Comparison of ENCODE assay signal across 8 cellular contexts in genomic region chrX:55451626-55451989, GRCh38. TPM values are rescaled to one million over a fixed set of nuclear protein-coding genes. Genes with fewer than 3 reads are reported as not detected.
DNase-seq lines count a peak whose midpoint lies in the region; ATAC-seq and TF ChIP-seq lines count a peak whose summit lies in the region.

No MANE protein-coding gene starts in this region.

- H3K4me1 Mint-ChIP-seq in Caco-2 (ENCODE audit: low read depth, unreplicated experiment) (no peaks in the 10 kb centered on the region), H9 (peaks cover 4% of the 10 kb centered on the region in 2 experiments; a peak in 3 of 4 replicates), glutamatergic neuron (ENCODE audit: low read depth, unreplicated experiment) (peaks cover 2% of the 10 kb centered on the region)

- H2BK15ac ChIP-seq in H9 (ENCODE audit: low read depth, low read length) = no peak overlapping the region

- no peak overlapping the region for H3K4ac ChIP-seq in H9 (ENCODE audit: low read depth, low read length)

- H3K79me2 ChIP-seq in H9 (ENCODE audit: insufficient read depth, low read length) = no peaks in the 10 kb centered on the region

- H3K4me2 ChIP-seq in H9 (ENCODE audit: insufficient read depth, insufficient read length, low read length) = peak overlapping the region; percentile 77

- H3K4me1 ChIP-seq in Caco-2 (no peaks in the 10 kb centered on the region), H9 (ENCODE audit: insufficient read depth, low read length) (no peaks in the 10 kb centered on the region), SJSA1 (replicated peaks) (no peaks in the 10 kb centered on the region), gastrocnemius medialis (no peaks in the 10 kb centered on the region)

- TF ChIP-seq CTCF in Caco-2 (IDR thresholded peaks at IDR 0.05; ENCODE audit: insufficient read depth in 1 of 2, low read depth in 1 of 2, low read length in 1 of 2, severe bottlenecking in 1 of 2, unreplicated experiment in 1 of 2) (no peak), H9 (conservative IDR thresholded peaks at IDR 0.05) (no peak), glutamatergic neuron (IDR thresholded peaks at IDR 0.05; ENCODE audit: partially characterized antibody, unreplicated experiment) (no peak), gastrocnemius medialis (IDR thresholded peaks at IDR 0.05 in 4 of 5, conservative IDR thresholded peaks at IDR 0.05 in 1 of 5) (no peak)

- H2AFZ ChIP-seq in H9 (ENCODE audit: low read length) = peak overlapping the region; percentile 85

- no peaks in the 10 kb centered on the region for H3K36me3 ChIP-seq in Caco-2 (ENCODE audit: control insufficient read depth, insufficient read depth, low read length)
- H3K36me3 ChIP-seq in SJSA1 = no peaks in the 10 kb centered on the region
- H3K36me3 ChIP-seq in gastrocnemius medialis = no peaks in the 10 kb centered on the region

- H4K5ac ChIP-seq in H9 (ENCODE audit: insufficient read length, low read depth, low read length) = no peak overlapping the region

- H2BK20ac ChIP-seq in H9 (ENCODE audit: low read depth, low read length, poor library complexity, severe bottlenecking) = no peak overlapping the region

- H4K20me1 ChIP-seq in H9 (ENCODE audit: control insufficient read depth, insufficient read depth, insufficient read length) = no peaks in the 10 kb centered on the region

- no peak overlapping the region for H3K9ac ChIP-seq in H9 (ENCODE audit: extremely low read depth, insufficient read length, low read length)

- H3K9me3 ChIP-seq in Caco-2 (no peaks in the 10 kb centered on the region), H9 (ENCODE audit: control insufficient read depth, low read depth, low read length) (peaks cover 20% of the 10 kb centered on the region), SJSA1 (replicated peaks) (no peaks in the 10 kb centered on the region), gastrocnemius medialis (no peaks in the 10 kb centered on the region)

- H3K27me3 Mint-ChIP-seq in Caco-2 (ENCODE audit: insufficient read depth, unreplicated experiment) (no peaks in the 10 kb centered on the region), H9 (ENCODE audit: low read depth) (no peaks in the 10 kb centered on the region; the same call in 1 of the 2 replicates), glutamatergic neuron (ENCODE audit: unreplicated experiment) (peaks cover 3% of the 10 kb centered on the region)

- intact Hi-C loops in Caco-2 (cut with micrococcal nuclease; ENCODE audit: unreplicated experiment) = no loop called here
- intact Hi-C loops in gastrocnemius medialis (cut with DNase I; ENCODE audit: low total_unique reads) = no loop called here

- H3K27ac ChIP-seq in H9 (ENCODE audit: insufficient read length, low read depth, low read length) = no peak overlapping the region
- no peak overlapping the region for H3K27ac ChIP-seq in SJSA1
- peak overlapping the region; percentile 77 to 84 (median 82) for H3K27ac ChIP-seq in gastrocnemius medialis

- no peak for DNase-seq in Caco-2
- DNase-seq in H9 = no peak
- DNase-seq in SJSA1 (ENCODE audit: low read depth in 1 of 2, low spot score in 2 of 2) = no peak
- no peak for DNase-seq in glutamatergic neuron
- DNase-seq in gastrocnemius medialis = no peak
- DNase-seq in NCI-H1417 (lab: John Stamatoyannopoulos, UW) = no peak
- DNase-seq in OCI-M1 (lab: John Stamatoyannopoulos, UW) = no peak
- DNase-seq in kidney tubule cell (ENCODE audit: low spot score) = no peak

- no peak overlapping the region for H2BK120ac ChIP-seq in H9 (ENCODE audit: low read depth, low read length, poor library complexity, severe bottlenecking)

- no peaks in the 10 kb centered on the region for H3K9me3 Mint-ChIP-seq in Caco-2 (ENCODE audit: unreplicated experiment)
- H3K9me3 Mint-ChIP-seq in H9 = peaks cover 46 to 48% of the 10 kb centered on the region in 2 experiments
- H3K9me3 Mint-ChIP-seq in glutamatergic neuron (ENCODE audit: unreplicated experiment) = no peaks in the 10 kb centered on the region

- H3K23me2 ChIP-seq in H9 (ENCODE audit: insufficient read length, low read depth, low read length, poor library complexity, severe bottlenecking) = peaks cover 9% of the 10 kb centered on the region

- no peak overlapping the region for H3T11ph ChIP-seq in H9 (ENCODE audit: low read length)

- no peak overlapping the region for H3K27ac Mint-ChIP-seq in Caco-2 (ENCODE audit: unreplicated experiment)
- H3K27ac Mint-ChIP-seq in H9 = no peak overlapping the region
- H3K27ac Mint-ChIP-seq in glutamatergic neuron (ENCODE audit: unreplicated experiment) = peak overlapping the region; percentile 93

- H3K79me1 ChIP-seq in H9 (ENCODE audit: insufficient read depth, low read depth, low read length, poor library complexity, severe bottlenecking) = no peaks in the 10 kb centered on the region

- H3K27me3 ChIP-seq in Caco-2 (replicated peaks; ENCODE audit: control insufficient read depth, insufficient read depth, low read length) (no peaks in the 10 kb centered on the region), H9 (ENCODE audit: insufficient read depth, low read length) (no peaks in the 10 kb centered on the region), SJSA1 (replicated peaks) (no peaks in the 10 kb centered on the region), gastrocnemius medialis (no peaks in the 10 kb centered on the region)

- no peak overlapping the region for H3K4me3 ChIP-seq in Caco-2 (ENCODE audit: low read depth, low read length)
- peak overlapping the region; percentile 49 for H3K4me3 ChIP-seq in SJSA1
- H3K4me3 ChIP-seq in gastrocnemius medialis = peak overlapping the region; percentile 60 to 75 (median 72)

- CTCF ChIA-PET in Caco-2 (lab: Charles Lee) = no interaction called here

- POLR2A ChIA-PET in Caco-2 (lab: Charles Lee) = interaction anchor here (0.6 kb wide), 1 partner anchor 252 kb away, joined by 3 read pairs; no protein-coding TSS in a partner anchor

- no peak overlapping the region for H3K18ac ChIP-seq in H9 (ENCODE audit: insufficient read length, low read depth, low read length)

- no CpG with 5 or more reads among the region's 11 CpGs for WGBS in H9 (ENCODE audit: extremely low coverage, insufficient read length, low lambda C conversion rate)

- H3K4me3 Mint-ChIP-seq in Caco-2 (ENCODE audit: unreplicated experiment) = peak overlapping the region; percentile 24
- H3K4me3 Mint-ChIP-seq in H9 = peak overlapping the region; percentile 85 to 94
- H3K4me3 Mint-ChIP-seq in glutamatergic neuron (ENCODE audit: unreplicated experiment) = peak overlapping the region; percentile 89

- no peak overlapping the region for H4K8ac ChIP-seq in H9 (replicated peaks; ENCODE audit: insufficient read length, low read depth, low read length)

- in situ Hi-C loops in gastrocnemius medialis (cut with MboI; ENCODE audit: low sequenced_read_pairs in 4 of 4) = no loop called here

- no peak for TF ChIP-seq POLR2A in gastrocnemius medialis (IDR thresholded peaks at IDR 0.05)

- no peak overlapping the region for H2BK5ac ChIP-seq in H9 (ENCODE audit: insufficient read length, low read length)

- no peak overlapping the region for H3K56ac ChIP-seq in H9 (ENCODE audit: insufficient read length, low read depth, low read length)

- no peak overlapping the region for H2AK5ac ChIP-seq in H9 (ENCODE audit: insufficient read length, low read length)

- H2BK12ac ChIP-seq in H9 (ENCODE audit: insufficient read length, low read depth, low read length) = no peak overlapping the region

- H3K23ac ChIP-seq in H9 (ENCODE audit: insufficient read length, low read depth, low read length) = no peak overlapping the region

- BruUV-seq in Caco-2 (replicated peaks; lab: Mats Ljungman, UMichigan) = no TSS peak

- H3K36me3 Mint-ChIP-seq in Caco-2 (ENCODE audit: insufficient read depth, unreplicated experiment) = no peaks in the 10 kb centered on the region
- no peaks in the 10 kb centered on the region; a peak in 1 of 7 replicates for H3K36me3 Mint-ChIP-seq in H9 (ENCODE audit: insufficient read depth in 1 of 3, low read depth in 3 of 3)
- H3K36me3 Mint-ChIP-seq in glutamatergic neuron (ENCODE audit: unreplicated experiment) = no peaks in the 10 kb centered on the region

- no peak overlapping the region for H3K14ac ChIP-seq in H9 (ENCODE audit: insufficient read depth, low read length)

- no peak overlapping the region for H4K91ac ChIP-seq in H9 (ENCODE audit: insufficient read length, low read depth, low read length)

- peak; percentile 62 to 75 for ATAC-seq in gastrocnemius medialis

RNA-seq across cellular contexts. Expression of gene MAGEH1, which starts 0.3 kb away (rescaled TPM):
- total RNA-seq in Caco-2 (2022) (not detected in 2 replicates), H9 (2021) (7.3 and 7.8 TPM in 2 replicates), glutamatergic neuron (ENCODE audit: unreplicated experiment) (29.8 TPM), gastrocnemius medialis (10 to 100 TPM in 3 of 4 donors, 1 to 10 TPM in 1; 7.9 to 15.2 (median 13.0) TPM)
- 28.2 and 31.5 TPM in 2 replicates for total RNA-seq in SJSA1 (2014; rRNA removed; shearing (Covaris generic))

RNA-seq across cellular contexts. Expression of gene USP51, which starts 38.0 kb away (rescaled TPM):
- 1.2 and 1.8 TPM in 2 replicates for total RNA-seq in Caco-2 (2022)
- 6.2 and 6.8 TPM in 2 replicates for total RNA-seq in H9 (2021)
- total RNA-seq in SJSA1 (2014; rRNA removed; shearing (Covaris generic)) = 1.8 and 1.9 TPM in 2 replicates
- 2.7 TPM for total RNA-seq in glutamatergic neuron (ENCODE audit: unreplicated experiment)
- total RNA-seq in gastrocnemius medialis = 1 to 10 TPM in 1 of 4 donors, under 1 TPM in 3; 0.09 to 1.2 (median 0.57) TPM

Comparison
In these comparisons a context has a peak if more than half of its experiments do, and no peak if none do; other contexts are left out.
1. H3K4me3 Mint-ChIP-seq: peak in every context shown above with its lines; median percentile 90 in H9; 89 in glutamatergic neuron; 24 in Caco-2.
2. H3K27ac ChIP-seq: peak in gastrocnemius medialis (4 of 4); none in H9 (single experiment) and SJSA1 (single experiment).